ENCODE assay signal across 8 cellular contexts in the genomic region with DNA sequence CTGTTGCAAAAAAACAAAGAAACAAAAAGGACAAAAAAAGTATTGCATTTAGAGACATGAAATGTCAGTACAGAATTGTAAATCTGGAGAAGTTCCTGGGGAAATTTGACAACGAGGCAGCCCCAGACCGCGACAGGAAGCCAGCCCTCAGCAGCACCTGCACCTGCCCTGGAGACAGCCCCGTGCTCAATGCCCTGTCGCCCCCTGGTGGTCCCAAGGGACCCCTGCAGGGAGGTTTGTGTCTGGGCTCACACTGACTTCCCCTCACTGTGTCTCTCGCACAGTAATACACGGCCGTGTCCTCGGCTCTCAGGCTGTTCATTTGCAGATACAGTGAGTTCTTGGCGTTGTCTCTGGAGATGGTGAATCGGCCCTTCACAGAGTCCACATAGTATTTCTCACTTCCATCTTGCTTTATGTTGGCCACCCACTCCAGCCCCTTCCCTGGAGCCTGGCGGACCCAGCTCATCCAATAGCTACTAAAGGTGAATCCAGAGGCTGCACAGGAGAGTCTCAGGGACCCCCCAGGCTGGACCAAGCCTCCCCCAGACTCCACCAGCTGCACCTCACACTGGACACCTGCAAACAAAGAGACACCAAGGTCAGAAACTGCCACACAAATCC.
DNase-seq lines count a peak whose midpoint lies in the region; ATAC-seq and TF ChIP-seq lines count a peak whose summit lies in the region.
"Not testable (repeated sequence)": the region's sequence is repeated elsewhere in the genome, so short reads cannot be mapped to it uniquely, and the experiment has no call there.

No MANE protein-coding gene starts in this region.

- peak; percentile 14 for DNase-seq in ACHN
- DNase-seq in GM19238 (ENCODE audit: insufficient read length, low spot score), result peak; percentile 5
- peak; percentile 28 for DNase-seq in NCI-H1694 treated with DMSO at 0.1 percent for 48 hours (lab: John Stamatoyannopoulos, UW)
- peak; percentile 71 to 84 (median 71) for DNase-seq in T-helper 17 cell
- DNase-seq in activated CD8-positive, alpha-beta memory T cell treated with anti-CD3 and anti-CD28 coated beads, Interleukin-2, amount 10 ng/mL, durations not matched to agents 7 days and 5 days, result peak; percentile 77
- DNase-seq in adrenal gland, result peak in 4 of 7 donors; percentile 8 to 50 (median 14)
- peak in 2 of 3 donors; percentile 65 to 67 for DNase-seq in mucosa of descending colon
- peak; percentile 66 for DNase-seq in stimulated activated CD8-positive, alpha-beta memory T cell treated with anti-CD3 and anti-CD28 coated beads, Interleukin-12 subunit alpha, Interleukin-12 subunit beta, amount 100 ng/mL, for 4 hours (ENCODE audit: low read depth)

- peaks cover 15% of the 10 kb centered on the region for H3K4me1 Mint-ChIP-seq in T-helper 17 cell
- H3K4me1 Mint-ChIP-seq in activated CD8-positive, alpha-beta memory T cell treated with anti-CD3 and anti-CD28 coated beads, Interleukin-2, amount 10 ng/mL, durations not matched to agents 7 days and 5 days, result peaks cover 16% of the 10 kb centered on the region

- H3K4me1 ChIP-seq in adrenal gland (replicated peaks in 1 of 2); mucosa of descending colon (ENCODE audit: low read depth): not testable (repeated sequence)

- intact Hi-C loops in adrenal gland (cut with DNase I); mucosa of descending colon (cut with DNase I, micrococcal nuclease): not testable (repeated sequence)

- in situ Hi-C loops in ACHN (cut with HindIII; ENCODE audit: low pct_ligation_motif_present, low pct_unique_long_range_greater_than_20kb, low sequenced_read_pairs), result not testable (repeated sequence)

- H3K27me3 Mint-ChIP-seq in T-helper 17 cell, result peaks cover 57% of the 10 kb centered on the region
- peaks cover 64% of the 10 kb centered on the region for H3K27me3 Mint-ChIP-seq in activated CD8-positive, alpha-beta memory T cell treated with anti-CD3 and anti-CD28 coated beads, Interleukin-2, amount 10 ng/mL, durations not matched to agents 7 days and 5 days

- H3K9me3 ChIP-seq in T-helper 17 cell (ENCODE audit: control insufficient read depth, low read length, poor library complexity, severe bottlenecking); adrenal gland (replicated peaks in 1 of 3); mucosa of descending colon: not testable (repeated sequence)

- H3K27ac Mint-ChIP-seq in T-helper 17 cell; activated CD8-positive, alpha-beta memory T cell treated with anti-CD3 and anti-CD28 coated beads, Interleukin-2, amount 10 ng/mL, durations not matched to agents 7 days and 5 days: not testable (repeated sequence)

- CTCF ChIA-PET in activated CD8-positive, alpha-beta memory T cell treated with anti-CD3 and anti-CD28 coated beads, Interleukin-2, amount 10 ng/mL, durations not matched to agents 7 days and 5 days (lab: Charles Lee), result interaction anchor here (0.7 to 2.5 kb wide), 9 partner anchors 10 to 33 kb away, joined by 3 to 10 read pairs (median 4); no protein-coding TSS in a partner anchor

- not testable (repeated sequence) for H3K4me3 Mint-ChIP-seq in T-helper 17 cell; activated CD8-positive, alpha-beta memory T cell treated with anti-CD3 and anti-CD28 coated beads, Interleukin-2, amount 10 ng/mL, durations not matched to agents 7 days and 5 days

- H3K36me3 Mint-ChIP-seq in T-helper 17 cell (ENCODE audit: low read depth); activated CD8-positive, alpha-beta memory T cell treated with anti-CD3 and anti-CD28 coated beads, Interleukin-2, amount 10 ng/mL, durations not matched to agents 7 days and 5 days: not testable (repeated sequence)

- TF ChIP-seq POLR2A in adrenal gland (IDR thresholded peaks at IDR 0.05), result not testable (repeated sequence)

- H3K4me3 ChIP-seq in adrenal gland, mucosa of descending colon: not testable (repeated sequence)

- H3K9me3 Mint-ChIP-seq in activated CD8-positive, alpha-beta memory T cell treated with anti-CD3 and anti-CD28 coated beads, Interleukin-2, amount 10 ng/mL, durations not matched to agents 7 days and 5 days (ENCODE audit: low read depth), result not testable (repeated sequence)

- WGBS in adrenal gland, 4 donors, result 27 to 41% (median 35%) methylated on average over 10 to 12 of the region's 12 CpGs

- not testable (repeated sequence) for H3K27ac ChIP-seq in adrenal gland

- TF ChIP-seq CTCF in adrenal gland (IDR thresholded peaks at IDR 0.05); mucosa of descending colon (IDR thresholded peaks at IDR 0.05): not testable (repeated sequence)

- H3K36me3 ChIP-seq in adrenal gland (replicated peaks in 1 of 2); mucosa of descending colon (ENCODE audit: low read depth): not testable (repeated sequence)

- not testable (repeated sequence) for H3K27me3 ChIP-seq in adrenal gland

- ATAC-seq in T-helper 17 cell, result peak; percentile 98
- ATAC-seq in activated CD8-positive, alpha-beta memory T cell treated with anti-CD3 and anti-CD28 coated beads, Interleukin-2, amount 10 ng/mL, durations not matched to agents 7 days and 5 days, result peak; percentile 73
- not testable (repeated sequence) for ATAC-seq in mucosa of descending colon

Comparison
In these comparisons a context has a peak if more than half of its experiments do, and no peak if none do; other contexts are left out.
1. DNase-seq: peak in every context shown above with its lines; median percentile 77 in activated CD8-positive, alpha-beta memory T cell treated with anti-CD3 and anti-CD28 coated beads, Interleukin-2, amount 10 ng/mL, durations not matched to agents 7 days and 5 days; 71 in T-helper 17 cell; 66 in mucosa of descending colon; 66 in stimulated activated CD8-positive, alpha-beta memory T cell treated with anti-CD3 and anti-CD28 coated beads, Interleukin-12 subunit alpha, Interleukin-12 subunit beta, amount 100 ng/mL, for 4 hours; 28 in NCI-H1694 treated with DMSO at 0.1 percent for 48 hours; 14 in adrenal gland; 14 in ACHN; 5 in GM19238.